In the genomic region with DNA sequence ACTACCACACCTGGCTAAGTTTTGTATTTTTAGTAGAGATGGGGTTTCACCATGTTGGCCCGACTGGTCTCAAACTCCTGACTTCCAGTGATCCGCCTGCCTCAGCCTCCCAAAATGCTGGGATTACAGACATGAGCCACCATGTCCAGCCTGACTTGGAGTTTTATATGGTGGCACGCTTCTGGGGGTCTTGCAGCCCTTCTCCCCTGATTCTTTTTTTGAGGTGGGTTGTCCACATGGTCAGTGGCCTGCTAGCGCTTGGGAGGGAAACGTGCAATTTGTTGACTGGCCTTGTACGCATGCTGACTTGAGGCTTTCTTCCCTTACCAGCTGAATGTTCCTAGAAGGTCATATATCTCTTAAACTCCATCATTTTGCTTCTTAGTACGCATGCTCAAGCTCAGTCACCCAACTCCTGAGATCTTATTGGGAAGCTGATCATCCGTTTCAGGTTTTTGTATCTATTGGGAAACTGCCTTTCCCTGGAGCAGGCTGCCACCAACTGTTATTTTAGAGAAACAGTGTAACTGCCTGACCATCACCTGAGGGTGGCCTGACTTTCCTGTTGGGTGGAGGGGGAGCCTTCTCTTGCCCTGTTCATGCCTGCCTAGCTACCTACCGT, we compare ENCODE assay signal across 15 cellular contexts. TPM values are rescaled to one million over a fixed set of nuclear protein-coding genes. Genes with fewer than 3 reads are reported as not detected.
DNase-seq lines count a peak whose midpoint lies in the region; ATAC-seq, FAIRE-seq and TF ChIP-seq lines count a peak whose summit lies in the region.
"Had no signal": no experiment of that assay in that cellular context is flagged by ENCODE, and none has a peak within 500 bp of the region (broad histone marks: within the 10 kb centered on the region; RNA-seq: fewer than 3 reads in every experiment).

No MANE protein-coding gene starts in this region.

- no peak overlapping the region for H2AFZ ChIP-seq in IMR-90 (replicated peaks; ENCODE audit: low read length, poor library complexity)
- H2AFZ ChIP-seq in HepG2 (ENCODE audit: low read length), result no peak overlapping the region

- H3K4me1 Mint-ChIP-seq in Caco-2 (ENCODE audit: low read depth, unreplicated experiment), result peaks cover 26% of the 10 kb centered on the region
- H3K4me1 Mint-ChIP-seq in activated CD4-positive, alpha-beta memory T cell treated with anti-CD3 and anti-CD28 coated beads for 36 hours (ENCODE audit: low read depth), result peaks cover 9% of the 10 kb centered on the region
- H3K4me1 Mint-ChIP-seq: IgD-negative memory B cell, naive B cell had no signal

- dilution Hi-C loops in IMR-90 (cut with HindIII; ENCODE audit: low sequenced_read_pairs, unreplicated experiment), result no loop called here

- H3K56ac ChIP-seq in IMR-90 (ENCODE audit: extremely low read depth, insufficient read depth, low read length), result no peak overlapping the region

- no peak overlapping the region for H3K4ac ChIP-seq in IMR-90 (ENCODE audit: low read depth, low read length)

- TF ChIP-seq CTCF in Caco-2 (IDR thresholded peaks at IDR 0.05; ENCODE audit: insufficient read depth in 1 of 2, low read depth in 1 of 2, low read length in 1 of 2, severe bottlenecking in 1 of 2, unreplicated experiment in 1 of 2) (peak in 1 of 2 experiments; percentile 20), IMR-90 (conservative IDR thresholded peaks at IDR 0.05; ENCODE audit: low read depth, low read length) (no peak; the same call in 1 of the 2 replicates), astrocyte of the spinal cord (IDR thresholded peaks at IDR 0.05; ENCODE audit: low read depth, low read length) (peak; percentile 6), HepG2 (CRISPR knock-in tag; IDR thresholded peaks at IDR 0.05) (peak; percentile 85)

- no peak overlapping the region for H2AK5ac ChIP-seq in IMR-90 (ENCODE audit: low read depth, low read length)

- no peak overlapping the region for H3K14ac ChIP-seq in IMR-90 (replicated peaks; ENCODE audit: low read depth, low read length)

- H2BK15ac ChIP-seq in IMR-90 (ENCODE audit: low read depth, low read length), result no peak overlapping the region

- CTCF ChIA-PET in Caco-2 (lab: Charles Lee) (interaction anchor here (0.6 to 2.3 kb wide), 10 partner anchors 12 to 429 kb away, joined by 3 to 17 read pairs (median 3); a partner anchor contains a TSS), IMR-90 (lab: Yijun Ruan, JAX) (interaction anchor here (1.7 kb wide), 1 partner anchor 19 kb away, joined by 4 read pairs; no protein-coding TSS in a partner anchor), HepG2 (lab: Yijun Ruan, JAX; ENCODE audit: low intra/inter-chr PET ratio, low total read pairs) (no interaction called here)
- CTCF ChIA-PET in activated CD4-positive, alpha-beta memory T cell treated with anti-CD3 and anti-CD28 coated beads for 36 hours (lab: Charles Lee), result interaction anchor here (0.6 to 1.0 kb wide), 2 partner anchors 19 to 318 kb away, joined by 4 to 6 read pairs; no protein-coding TSS in a partner anchor

- H3K27me3 ChIP-seq in Caco-2 (replicated peaks; ENCODE audit: control insufficient read depth, insufficient read depth, low read length) (no peaks in the 10 kb centered on the region), IMR-90 (ENCODE audit: control insufficient read depth, insufficient read depth, low read length) (peaks cover 3% of the 10 kb centered on the region; the same call in 1 of the 2 replicates), HepG2 (ENCODE audit: control insufficient read depth in 1 of 2, insufficient read depth in 2 of 2, low read length in 2 of 2) (no peaks in the 10 kb centered on the region)
- H3K27me3 ChIP-seq: dorsolateral prefrontal cortex had no signal

- H4K5ac ChIP-seq in IMR-90 (ENCODE audit: low read depth, low read length), result no peak overlapping the region

- intact Hi-C loops in Caco-2 (cut with micrococcal nuclease; ENCODE audit: unreplicated experiment) (loop anchor here (1.0 to 2.0 kb wide), 2 partner anchors 267 to 421 kb away; no protein-coding TSS in a partner anchor), IMR-90 (cut with micrococcal nuclease) (no loop called here), HepG2 (cut with micrococcal nuclease; ENCODE audit: unreplicated experiment) (no loop called here)
- intact Hi-C loops in activated CD4-positive, alpha-beta memory T cell treated with anti-CD3 and anti-CD28 coated beads for 36 hours (cut with micrococcal nuclease), result no loop called here

- TF ChIP-seq RAD21 in IMR-90 (IDR thresholded peaks at IDR 0.05; ENCODE audit: low read length) (peak; percentile 24; the same call in 1 of the 2 replicates), HepG2 (CRISPR knock-in tag; IDR thresholded peaks at IDR 0.05) (no peak; the same call in 1 of the 2 replicates)

- H3K79me2 ChIP-seq in HepG2 (ENCODE audit: insufficient read depth, low read length), result no peaks in the 10 kb centered on the region

- no peak overlapping the region for H3K23ac ChIP-seq in IMR-90 (ENCODE audit: low read depth, low read length)

- no peaks in the 10 kb centered on the region for H3K9me3 Mint-ChIP-seq in Caco-2 (ENCODE audit: unreplicated experiment)
- H3K9me3 Mint-ChIP-seq in activated CD4-positive, alpha-beta memory T cell treated with anti-CD3 and anti-CD28 coated beads for 36 hours, result peaks cover 19% of the 10 kb centered on the region

- H3K9ac ChIP-seq in IMR-90 (ENCODE audit: low read depth, low read length), result no peak overlapping the region
- H3K9ac ChIP-seq in HepG2 (ENCODE audit: insufficient read depth, low read depth, low read length), result no peak overlapping the region

- no peak overlapping the region for H4K8ac ChIP-seq in IMR-90 (ENCODE audit: low read depth in 2 of 2, low read length in 2 of 2)

- no peak overlapping the region for H2BK5ac ChIP-seq in IMR-90 (ENCODE audit: low read depth, low read length, poor library complexity, severe bottlenecking)

- TF ChIP-seq POLR2A in IMR-90 (IDR thresholded peaks at IDR 0.05; ENCODE audit: low read depth, low read length), result no peak
- TF ChIP-seq POLR2A in HepG2 (IDR thresholded peaks at IDR 0.05; ENCODE audit: insufficient read depth in 1 of 2, low read depth in 2 of 2, low read length in 2 of 2), result no peak

- H3K9me1 ChIP-seq in IMR-90 (ENCODE audit: insufficient read depth, low read length), result no peaks in the 10 kb centered on the region

- H3K36me3 ChIP-seq in Caco-2 (ENCODE audit: control insufficient read depth, insufficient read depth, low read length) (peaks cover 3% of the 10 kb centered on the region), IMR-90 (ENCODE audit: control insufficient read depth, insufficient read depth, low read length) (no peaks in the 10 kb centered on the region), HepG2 (replicated peaks in 1 of 2; ENCODE audit: control insufficient read depth in 1 of 2, insufficient read depth in 2 of 2, low read length in 2 of 2) (peaks cover 4 to 15% of the 10 kb centered on the region in 2 experiments; a peak in 3 of 5 replicates)

- H3K36me3 Mint-ChIP-seq in Caco-2 (ENCODE audit: insufficient read depth, unreplicated experiment), result peaks cover 6% of the 10 kb centered on the region
- peaks cover 4% of the 10 kb centered on the region for H3K36me3 Mint-ChIP-seq in activated CD4-positive, alpha-beta memory T cell treated with anti-CD3 and anti-CD28 coated beads for 36 hours
- H3K36me3 Mint-ChIP-seq: IgD-negative memory B cell had no signal

- in situ Hi-C loops in IMR-90 (cut with MboI; ENCODE audit: low sequenced_read_pairs) (no loop called here), astrocyte of the spinal cord (cut with HindIII; ENCODE audit: low sequenced_read_pairs) (no loop called here), HepG2 (cut with HindIII; ENCODE audit: extremely low pct_ligation_motif_present, low pct_unique_long_range_greater_than_20kb) (no loop called here)

- no peak overlapping the region for H2BK20ac ChIP-seq in IMR-90 (ENCODE audit: low read depth, low read length)

- no peak overlapping the region for H2BK120ac ChIP-seq in IMR-90 (ENCODE audit: low read depth, low read length)

- POLR2A ChIA-PET in Caco-2 (lab: Charles Lee), result interaction anchor here (0.7 kb wide), 1 partner anchor 145 kb away, joined by 9 read pairs; no protein-coding TSS in a partner anchor
- POLR2A ChIA-PET in IMR-90 (lab: Charles Lee; ENCODE audit: unreplicated experiment), result no interaction called here
- POLR2A ChIA-PET in HepG2 (lab: Yijun Ruan, JAX), result interaction anchor here (0.6 to 2.0 kb wide), 5 partner anchors 11 to 280 kb away, joined by 3 to 9 read pairs (median 6); a partner anchor contains a TSS
- POLR2A ChIA-PET in activated CD4-positive, alpha-beta memory T cell treated with anti-CD3 and anti-CD28 coated beads for 36 hours (lab: Charles Lee), result interaction anchor here (0.6 kb wide), 1 partner anchor 9 kb away, joined by 4 read pairs; no protein-coding TSS in a partner anchor

- FAIRE-seq in HepG2 (lab: Jason Lieb, UNC), result peak; percentile 78

- no peak overlapping the region for H3K18ac ChIP-seq in IMR-90 (ENCODE audit: low read depth, low read length)

- 66% methylated on average over 6 of the region's 9 CpGs; no CpG with 5 or more reads in 1 of the 2 experiments for WGBS in IMR-90 (ENCODE audit: extremely low coverage in 2 of 2, insufficient read length in 1 of 2), 2 experiments
- WGBS in HepG2 (ENCODE audit: low lambda C conversion rate), result 68% methylated on average over 9 of the region's 9 CpGs

- TF ChIP-seq EP300 in HepG2 (IDR thresholded peaks at IDR 0.05; ENCODE audit: low read depth in 2 of 2, low read length in 2 of 2) (peak in 1 of 2 experiments; percentile 37; a peak in 1 of 4 replicates), HepG2 (CRISPR knock-in tag; IDR thresholded peaks at IDR 0.05; ENCODE audit: borderline replicate concordance) (no peak)

- no peak overlapping the region for H2AK9ac ChIP-seq in IMR-90 (replicated peaks; ENCODE audit: low read depth, low read length, poor library complexity)

- H4K91ac ChIP-seq in IMR-90 (ENCODE audit: insufficient read depth, low read depth, low read length), result no peak overlapping the region

- H3K27me3 Mint-ChIP-seq in Caco-2 (ENCODE audit: insufficient read depth, unreplicated experiment), result no peaks in the 10 kb centered on the region
- H3K27me3 Mint-ChIP-seq in activated CD4-positive, alpha-beta memory T cell treated with anti-CD3 and anti-CD28 coated beads for 36 hours, result peaks cover 2% of the 10 kb centered on the region

- peak overlapping the region; percentile 4 for H3K4me3 Mint-ChIP-seq in Caco-2 (ENCODE audit: unreplicated experiment)
- no peak overlapping the region for H3K4me3 Mint-ChIP-seq in activated CD4-positive, alpha-beta memory T cell treated with anti-CD3 and anti-CD28 coated beads for 36 hours
- H3K4me3 Mint-ChIP-seq: activated CD4-positive, alpha-beta T cell treated with anti-CD3 and anti-CD28 coated beads for 36 hours; IgD-negative memory B cell; naive B cell had no signal

- H3K4me3 ChIP-seq in Caco-2 (ENCODE audit: low read depth, low read length) (no peak overlapping the region), IMR-90 (ENCODE audit: insufficient read depth, low read depth, low read length) (no peak overlapping the region), astrocyte of the spinal cord (ENCODE audit: low read depth, low read length) (no peak overlapping the region), HepG2 (replicated peaks in 1 of 3; ENCODE audit: insufficient read depth in 1 of 3, low read depth in 2 of 3, low read length in 3 of 3) (no peak overlapping the region)
- H3K4me3 ChIP-seq: dorsolateral prefrontal cortex, skin epidermis had no signal

- H4K20me1 ChIP-seq in IMR-90 (ENCODE audit: insufficient read depth, low read length), result no peaks in the 10 kb centered on the region
- no peaks in the 10 kb centered on the region for H4K20me1 ChIP-seq in HepG2 (ENCODE audit: insufficient read depth, low read length)

- no peaks in the 10 kb centered on the region for H3K79me1 ChIP-seq in IMR-90 (ENCODE audit: low read depth in 1 of 2, low read length in 2 of 2)

- peaks cover 45% of the 10 kb centered on the region for H3K4me1 ChIP-seq in Caco-2
- no peaks in the 10 kb centered on the region for H3K4me1 ChIP-seq in IMR-90 (ENCODE audit: control insufficient read depth, insufficient read depth, low read length)
- H3K4me1 ChIP-seq in HepG2 (ENCODE audit: insufficient read depth, low read length), result peaks cover 42% of the 10 kb centered on the region

- no TSS peak for BruUV-seq in Caco-2 (replicated peaks; lab: Mats Ljungman, UMichigan)
- no TSS peak for BruUV-seq in IMR-90 (replicated peaks; lab: Mats Ljungman, UMichigan)
- no TSS peak for BruUV-seq in HepG2 (replicated peaks; lab: Mats Ljungman, UMichigan)

- H3K27ac Mint-ChIP-seq in Caco-2 (ENCODE audit: unreplicated experiment), result peak overlapping the region; percentile 61
- H3K27ac Mint-ChIP-seq in activated CD4-positive, alpha-beta memory T cell treated with anti-CD3 and anti-CD28 coated beads for 36 hours, result no peak overlapping the region

- H3K9me3 ChIP-seq in Caco-2 (no peaks in the 10 kb centered on the region), IMR-90 (ENCODE audit: control insufficient read depth, insufficient read depth, low read length) (peaks cover 4% of the 10 kb centered on the region; the same call in 1 of the 2 replicates), HepG2 (ENCODE audit: low read length) (peaks cover 9% of the 10 kb centered on the region)

- H3K4me2 ChIP-seq in IMR-90 (ENCODE audit: low read depth, low read length) (no peak overlapping the region), HepG2 (ENCODE audit: low read depth, low read length) (peak overlapping the region; percentile 41)

- no peak overlapping the region for H3K27ac ChIP-seq in IMR-90 (ENCODE audit: insufficient read depth, low read length)
- peak overlapping the region; percentile 76 for H3K27ac ChIP-seq in HepG2 (ENCODE audit: extremely low read length, insufficient read depth, low read length)
- H3K27ac ChIP-seq: dorsolateral prefrontal cortex, skin epidermis had no signal

- DNase-seq in Caco-2 (peak; percentile 56 to 61), IMR-90 (no peak), astrocyte of the spinal cord (ENCODE audit: low read depth, low spot score) (no peak), HepG2 (ENCODE audit: low spot score) (peak; percentile 71), NCI-H2029 treated with DMSO at 0.1 percent for 48 hours (lab: John Stamatoyannopoulos, UW) (no peak)
- DNase-seq in activated CD4-positive, alpha-beta memory T cell treated with anti-CD3 and anti-CD28 coated beads for 36 hours, result no peak
- DNase-seq: activated CD4-positive, alpha-beta T cell treated with anti-CD3 and anti-CD28 coated beads for 36 hours; dorsolateral prefrontal cortex; naive B cell; NCI-H187; SW 1271 had no signal

- no peak for ATAC-seq in IMR-90 (ENCODE audit: low read depth)
- peak; percentile 84 for ATAC-seq in HepG2
- no peak for ATAC-seq in HG02759 (IDR thresholded peaks at IDR 0.05; ENCODE audit: unreplicated experiment)
- ATAC-seq: activated CD4-positive, alpha-beta T cell treated with anti-CD3 and anti-CD28 coated beads for 36 hours had no signal

RNA-seq across cellular contexts. Expression of a gene that starts 13.7 kb away (rescaled TPM):
- 4.1 and 4.5 TPM in 2 replicates for total RNA-seq in Caco-2 (2022)
- total RNA-seq in IMR-90 (2012; rRNA removed), result under 0.01 TPM in 1 of 2 replicates, not detected in the other
- polyA plus RNA-seq in IMR-90 (2012; rRNA removed), result 0.23 and 0.26 TPM in 2 replicates
- 0.16 and 0.29 TPM in 2 replicates for polyA plus RNA-seq in IMR-90 (2012; cell fraction: cytosol; rRNA removed)
- 0.78 and 1.1 TPM in 2 replicates for polyA plus RNA-seq in IMR-90 (2012; cell fraction: nucleus; rRNA removed; ENCODE audit: low replicate concordance)
- 9.1 and 9.3 TPM in 2 replicates for total RNA-seq in HepG2 (2016; rRNA removed; fragmentation: Illumina TruSeq; extraction: Trizol)
- 0.62 and 0.71 TPM in 2 replicates for total RNA-seq in HepG2 (2016; cell fraction: cytosol; rRNA removed; fragmentation: Illumina TruSeq; extraction: Trizol; ENCODE audit: low read depth)
- 8.4 and 10.2 TPM in 2 replicates for total RNA-seq in HepG2 (2016; cell fraction: insoluble cytoplasmic fraction; rRNA removed; fragmentation: Illumina TruSeq; extraction: Trizol)
- total RNA-seq in HepG2 (2016; cell fraction: membrane; rRNA removed; fragmentation: Illumina TruSeq; extraction: Trizol), result 1.7 and 2.0 TPM in 2 replicates
- total RNA-seq in HepG2 (2016; cell fraction: nucleus; rRNA removed; fragmentation: Illumina TruSeq; extraction: Trizol), result 7.0 and 9.0 TPM in 2 replicates
- 9.8 and 12.1 TPM in 2 replicates for polyA plus RNA-seq in HepG2 (2011; rRNA removed)
- 7.9 and 13.1 TPM in 2 replicates for polyA plus RNA-seq in HepG2 (2011; cell fraction: cytosol; rRNA removed)
- 32.0 and 36.9 TPM in 2 replicates for polyA plus RNA-seq in HepG2 (2011; cell fraction: nucleus; rRNA removed)
- 5.5 and 7.8 TPM in 2 replicates for polyA plus RNA-seq in HepG2 (2012)
- polyA plus RNA-seq in HepG2 (2016; cell fraction: cytosol; fragmentation: Illumina TruSeq; extraction: Trizol; ENCODE audit: low read depth), result 0.62 and 0.71 TPM in 2 replicates
- 7.5 and 8.7 TPM in 2 replicates for polyA plus RNA-seq in HepG2 (2016; cell fraction: insoluble cytoplasmic fraction; fragmentation: Illumina TruSeq; extraction: Trizol; ENCODE audit: low read depth)
- 1.4 and 1.6 TPM in 2 replicates for polyA plus RNA-seq in HepG2 (2016; cell fraction: membrane; fragmentation: Illumina TruSeq; extraction: Trizol; ENCODE audit: low read depth)
- polyA plus RNA-seq in HepG2 (2016; cell fraction: nucleus; fragmentation: Illumina TruSeq; extraction: Trizol; ENCODE audit: insufficient read depth, low read depth), result 12.5 and 13.2 TPM in 2 replicates
- polyA minus RNA-seq in HepG2 (2011; rRNA and poly(A)+ RNA removed; ENCODE audit: low replicate concordance), result 0.56 and 16.0 TPM in 2 replicates
- polyA minus RNA-seq in HepG2 (2011; cell fraction: cytosol; rRNA and poly(A)+ RNA removed), result 5.1 and 5.6 TPM in 2 replicates
- polyA minus RNA-seq in HepG2 (2011; cell fraction: nucleus; rRNA and poly(A)+ RNA removed), result 11.2 and 12.2 TPM in 2 replicates
- total RNA-seq in activated CD4-positive, alpha-beta memory T cell treated with anti-CD3 and anti-CD28 coated beads for 36 hours, result under 1 TPM; 0.43 to 0.75 TPM
- total RNA-seq: kidney epithelial cell had no signal
- polyA plus RNA-seq: IgD-negative memory B cell had no signal

RNA-seq across cellular contexts. Expression of a gene that starts 18.1 kb away (rescaled TPM):
- total RNA-seq in Caco-2 (2022) (11.4 and 14.2 TPM in 2 replicates), IMR-90 (2012; rRNA removed) (16.0 and 16.9 TPM in 2 replicates), HepG2 (2016; rRNA removed; fragmentation: Illumina TruSeq; extraction: Trizol) (14.0 and 18.8 TPM in 2 replicates)
- polyA plus RNA-seq in IMR-90 (2012; rRNA removed) (3.7 and 3.8 TPM in 2 replicates), HepG2 (2011; rRNA removed) (6.6 and 8.3 TPM in 2 replicates)
- polyA plus RNA-seq in IMR-90 (2012; cell fraction: cytosol; rRNA removed), result 1.3 and 1.8 TPM in 2 replicates
- polyA plus RNA-seq in IMR-90 (2012; cell fraction: nucleus; rRNA removed; ENCODE audit: low replicate concordance), result 0.61 and 2.5 TPM in 2 replicates
- 2.3 TPM in 2 replicates for total RNA-seq in HepG2 (2016; cell fraction: cytosol; rRNA removed; fragmentation: Illumina TruSeq; extraction: Trizol; ENCODE audit: low read depth)
- 13.8 and 20.4 TPM in 2 replicates for total RNA-seq in HepG2 (2016; cell fraction: insoluble cytoplasmic fraction; rRNA removed; fragmentation: Illumina TruSeq; extraction: Trizol)
- total RNA-seq in HepG2 (2016; cell fraction: membrane; rRNA removed; fragmentation: Illumina TruSeq; extraction: Trizol), result 8.4 and 9.4 TPM in 2 replicates
- total RNA-seq in HepG2 (2016; cell fraction: nucleus; rRNA removed; fragmentation: Illumina TruSeq; extraction: Trizol), result 13.2 and 13.5 TPM in 2 replicates
- 3.6 and 6.5 TPM in 2 replicates for polyA plus RNA-seq in HepG2 (2011; cell fraction: cytosol; rRNA removed)
- 4.8 TPM in 2 replicates for polyA plus RNA-seq in HepG2 (2011; cell fraction: nucleus; rRNA removed)
- 9.9 and 11.6 TPM in 2 replicates for polyA plus RNA-seq in HepG2 (2012)
- 0.85 and 1.1 TPM in 2 replicates for polyA plus RNA-seq in HepG2 (2016; cell fraction: cytosol; fragmentation: Illumina TruSeq; extraction: Trizol; ENCODE audit: low read depth)
- 14.9 and 16.4 TPM in 2 replicates for polyA plus RNA-seq in HepG2 (2016; cell fraction: insoluble cytoplasmic fraction; fragmentation: Illumina TruSeq; extraction: Trizol; ENCODE audit: low read depth)
- polyA plus RNA-seq in HepG2 (2016; cell fraction: membrane; fragmentation: Illumina TruSeq; extraction: Trizol; ENCODE audit: low read depth), result 3.1 and 3.8 TPM in 2 replicates
- polyA plus RNA-seq in HepG2 (2016; cell fraction: nucleus; fragmentation: Illumina TruSeq; extraction: Trizol; ENCODE audit: insufficient read depth, low read depth), result 13.5 and 13.6 TPM in 2 replicates
- polyA minus RNA-seq in HepG2 (2011; rRNA and poly(A)+ RNA removed; ENCODE audit: low replicate concordance), result 9.0 and 12.5 TPM in 2 replicates
- polyA minus RNA-seq in HepG2 (2011; cell fraction: cytosol; rRNA and poly(A)+ RNA removed), result 14.7 and 14.8 TPM in 2 replicates
- 12.1 and 16.3 TPM in 2 replicates for polyA minus RNA-seq in HepG2 (2011; cell fraction: nucleus; rRNA and poly(A)+ RNA removed)
- total RNA-seq in activated CD4-positive, alpha-beta memory T cell treated with anti-CD3 and anti-CD28 coated beads for 36 hours, result 10 to 100 TPM; 17.2 to 19.4 TPM

Comparison
In these comparisons a context has a peak if more than half of its experiments do, and no peak if none do; other contexts are left out.
1. DNase-seq: peak in Caco-2 (2 of 2) and HepG2 (single experiment); none in IMR-90 (single experiment), astrocyte of the spinal cord (single experiment), activated CD4-positive, alpha-beta memory T cell treated with anti-CD3 and anti-CD28 coated beads for 36 hours (single experiment) and NCI-H2029 treated with DMSO at 0.1 percent for 48 hours (single experiment).